Comparison of ENCODE assay signal across 9 cellular contexts in genomic region chr19:14786421-14786851, GRCh38. TPM values are rescaled to one million over a fixed set of nuclear protein-coding genes. Genes with fewer than 3 reads are reported as not detected.
DNase-seq lines count a peak whose midpoint lies in the region; ATAC-seq and TF ChIP-seq lines count a peak whose summit lies in the region.
"Had no signal": no experiment of that assay in that cellular context is flagged by ENCODE, and none has a peak within 500 bp of the region (broad histone marks: within the 10 kb centered on the region; RNA-seq: fewer than 3 reads in every experiment).

No MANE protein-coding gene starts in this region.

- H3K27me3 ChIP-seq in BJ (ENCODE audit: control insufficient read depth, insufficient read depth, low read length) (no peaks in the 10 kb centered on the region), upper lobe of right lung (no peaks in the 10 kb centered on the region)

- H3K4me3 ChIP-seq in BJ (ENCODE audit: low read depth, low read length): no peak overlapping the region
- no peak overlapping the region for H3K4me3 ChIP-seq in HEK293 (ENCODE audit: low read depth, low read length)
- H3K4me3 ChIP-seq in upper lobe of right lung: no peak overlapping the region
- H3K4me3 ChIP-seq: tibial artery had no signal

- H3K4me1 ChIP-seq in HEK293 (ENCODE audit: control insufficient read depth, insufficient read depth, low read length): no peaks in the 10 kb centered on the region
- H3K4me1 ChIP-seq in upper lobe of right lung: no peaks in the 10 kb centered on the region

- POLR2A ChIA-PET in BJ (lab: Charles Lee): no interaction called here
- POLR2A ChIA-PET in HEK293 (lab: Yijun Ruan, JAX): no interaction called here

- TF ChIP-seq CTCF in BJ (IDR thresholded peaks at IDR 0.05; ENCODE audit: insufficient read depth, low read depth, low read length): peak; percentile 82
- peak; percentile 57 for TF ChIP-seq CTCF in HEK293 (tag by site-specific recombination; IDR thresholded peaks at IDR 0.05)
- TF ChIP-seq CTCF in upper lobe of right lung (IDR thresholded peaks at IDR 0.05): peak; percentile 59

- ATAC-seq in upper lobe of right lung: peak; percentile 37
- ATAC-seq in HG02852 (IDR thresholded peaks at IDR 0.05; ENCODE audit: unreplicated experiment): no peak
- ATAC-seq in HG02981 (IDR thresholded peaks at IDR 0.05; ENCODE audit: unreplicated experiment): no peak

- H3K36me3 ChIP-seq in BJ (ENCODE audit: control insufficient read depth, insufficient read depth, low read length) (no peaks in the 10 kb centered on the region), HEK293 (ENCODE audit: control insufficient read depth in 2 of 2, insufficient read depth in 1 of 2, low read length in 2 of 2) (no peaks in the 10 kb centered on the region), upper lobe of right lung (no peaks in the 10 kb centered on the region)
- H3K36me3 ChIP-seq: tibial artery had no signal

- no peak overlapping the region for H3K27ac ChIP-seq in HEK293 (ENCODE audit: extremely low read depth, low read depth, low read length)
- no peak overlapping the region for H3K27ac ChIP-seq in upper lobe of right lung
- H3K27ac ChIP-seq: tibial artery had no signal

- CTCF ChIA-PET in BJ (lab: Yijun Ruan, JAX) (interaction anchor here (0.7 to 3.0 kb wide), 18 partner anchors 9 to 363 kb away, joined by 3 to 13 read pairs (median 4); partner anchors contain the start of gene NDUFB7), HEK293 (lab: Yijun Ruan, JAX) (interaction anchor here (0.6 to 2.8 kb wide), 37 partner anchors 9 to 1985 kb away, joined by 3 to 19 read pairs (median 4); partner anchors contain the start of genes ADGRE2, NDUFB7 and OR7A17)

- H3K9me3 ChIP-seq in HEK293 (ENCODE audit: control insufficient read depth, insufficient read depth, low read depth, low read length) (no peaks in the 10 kb centered on the region), upper lobe of right lung (no peaks in the 10 kb centered on the region)

- no peak for DNase-seq in BJ (ENCODE audit: low read depth)
- DNase-seq in activated naive CD4-positive, alpha-beta T cell treated with anti-CD3 and anti-CD28 coated beads, Interleukin-2, amount 50 U/mL, for 16 hours: peak; percentile 21
- peak; percentile 7 for DNase-seq in kidney tubule cell (ENCODE audit: low spot score)
- no peak for DNase-seq in upper lobe of right lung
- DNase-seq in AML-193 (lab: John Stamatoyannopoulos, UW): no peak

- intact Hi-C loops in upper lobe of right lung (cut with DNase I): no loop called here

TF ChIP-seq in HEK293, 187 proteins besides CTCF, POLR2A, EP300 and RAD21 (continues in another document):
- no peak for TF ChIP-seq ZSCAN23 (tag by site-specific recombination; IDR thresholded peaks at IDR 0.05)
- no peak for TF ChIP-seq AEBP2 (tag by site-specific recombination; IDR thresholded peaks at IDR 0.05; ENCODE audit: borderline replicate concordance)
- TF ChIP-seq ZNF416 (tag by site-specific recombination; IDR thresholded peaks at IDR 0.05): no peak
- TF ChIP-seq ZNF155 (tag by site-specific recombination; IDR thresholded peaks at IDR 0.05): no peak
- TF ChIP-seq ZIC2 (tag by site-specific recombination; IDR thresholded peaks at IDR 0.05): no peak
- TF ChIP-seq ZNF529 (tag by site-specific recombination; IDR thresholded peaks at IDR 0.05; ENCODE audit: insufficient replicate concordance): no peak
- no peak for TF ChIP-seq ZSCAN16 (tag by site-specific recombination; IDR thresholded peaks at IDR 0.05)
- TF ChIP-seq EGR2 (tag by site-specific recombination; IDR thresholded peaks at IDR 0.05; ENCODE audit: low read depth): 0 out of 2 replicates have a peak, but pooled peaks have one; percentile 5
- no peak for TF ChIP-seq ZNF843 (tag by site-specific recombination; IDR thresholded peaks at IDR 0.05)
- TF ChIP-seq ZNF830 (tag by site-specific recombination; IDR thresholded peaks at IDR 0.05; ENCODE audit: low read depth): no peak
- TF ChIP-seq YY2 (tag by site-specific recombination; IDR thresholded peaks at IDR 0.05): no peak
- no peak for TF ChIP-seq ZNF623 (tag by site-specific recombination; IDR thresholded peaks at IDR 0.05)
- TF ChIP-seq ZNF391 (tag by site-specific recombination; IDR thresholded peaks at IDR 0.05; ENCODE audit: borderline replicate concordance, low read depth): no peak
- no peak for TF ChIP-seq ZNF266 (tag by site-specific recombination; IDR thresholded peaks at IDR 0.05; ENCODE audit: low read depth)
- TF ChIP-seq PATZ1 (tag by site-specific recombination; IDR thresholded peaks at IDR 0.05): peak; percentile 43
- TF ChIP-seq ZNF560 (tag by site-specific recombination; IDR thresholded peaks at IDR 0.05; ENCODE audit: borderline replicate concordance): no peak
- TF ChIP-seq ZBTB8A (tag by site-specific recombination; IDR thresholded peaks at IDR 0.05): no peak
- no peak for TF ChIP-seq ZNF114 (tag by site-specific recombination; IDR thresholded peaks at IDR 0.05)
- TF ChIP-seq PRDM10 (tag by site-specific recombination; IDR thresholded peaks at IDR 0.05): peak; percentile 54
- no peak for TF ChIP-seq ZNF791 (tag by site-specific recombination; IDR thresholded peaks at IDR 0.05)
- 0 out of 2 replicates have a peak, but pooled peaks have one; percentile 11 for TF ChIP-seq SP2 (tag by site-specific recombination; IDR thresholded peaks at IDR 0.05)
- TF ChIP-seq ZNF600 (tag by site-specific recombination; IDR thresholded peaks at IDR 0.05): no peak
- no peak for TF ChIP-seq OVOL3 (tag by site-specific recombination; IDR thresholded peaks at IDR 0.05)

RNA-seq across cellular contexts. Expression of gene ADGRE2, which starts 8.1 kb away (rescaled TPM):
- polyA plus RNA-seq in BJ (2011; rRNA removed): 0.15 and 0.72 TPM in 2 replicates
- polyA minus RNA-seq in BJ (2011; rRNA and poly(A)+ RNA removed): 0.15 and 0.38 TPM in 2 replicates
- total RNA-seq in upper lobe of right lung: 17.0 TPM

RNA-seq across cellular contexts. Expression of gene OR7A5, which starts 48.5 kb away (rescaled TPM):
- polyA plus RNA-seq in BJ (2011; rRNA removed): not detected in 2 replicates
- not detected in 2 replicates for polyA minus RNA-seq in BJ (2011; rRNA and poly(A)+ RNA removed)
- not detected for total RNA-seq in upper lobe of right lung

RNA-seq across cellular contexts. Expression of gene OR7C1, which starts 48.5 kb away (rescaled TPM):
- polyA plus RNA-seq in BJ (2011; rRNA removed): not detected in 2 replicates
- under 0.01 TPM in 1 of 2 replicates, not detected in the other for polyA minus RNA-seq in BJ (2011; rRNA and poly(A)+ RNA removed)
- not detected for total RNA-seq in upper lobe of right lung

Comparison
In these comparisons a context has a peak if more than half of its experiments do, and no peak if none do; other contexts are left out.
1. DNase-seq: peak in activated naive CD4-positive, alpha-beta T cell treated with anti-CD3 and anti-CD28 coated beads, Interleukin-2, amount 50 U/mL, for 16 hours (single experiment) and kidney tubule cell (single experiment); none in BJ (single experiment), upper lobe of right lung (single experiment) and AML-193 (0 of 2).
2. Peak in every context shown above with its lines, with median percentiles within 50 percentile points of each other: CTCF ChIP-seq.